ENCODE assay signal across 1 cellular context in genomic region chr2:222025891-222026271, GRCh38.
TF ChIP-seq lines count a peak whose summit lies in the region.

No MANE protein-coding gene starts in this region.

TF ChIP-seq in GM23338, 12 proteins besides CTCF, POLR2A, EP300 and RAD21 (continued from another document):
- TF ChIP-seq ZNF462 (CRISPR knock-in tag; IDR thresholded peaks at IDR 0.05) (no peak), EZH2phosphoT487 (IDR thresholded peaks at IDR 0.05; ENCODE audit: unreplicated experiment) (no peak), POLR2AphosphoS5 (IDR thresholded peaks at IDR 0.05; ENCODE audit: low read depth) (no peak), ETS1 (IDR thresholded peaks at IDR 0.05) (no peak), ZNF331 (CRISPR knock-in tag; IDR thresholded peaks at IDR 0.05; ENCODE audit: low read depth) (no peak)
TF ChIP-seq in GM23338: peak in this region for 2.
